1 cellular context compared by ENCODE assay signal in genomic region chr2:241782053-241782452, GRCh38. TPM values are rescaled to one million over a fixed set of nuclear protein-coding genes. Genes with fewer than 3 reads are reported as not detected.
"Had no signal": no experiment of that assay in that cellular context is flagged by ENCODE, and none has a peak within 500 bp of the region (broad histone marks: within the 10 kb centered on the region; RNA-seq: fewer than 3 reads in every experiment).

No MANE protein-coding gene starts in this region.

RNA-seq across cellular contexts. Expression of gene GAL3ST2, which starts 5.4 kb away (rescaled TPM):
- total RNA-seq: G401 had no signal

RNA-seq across cellular contexts. Expression of gene NEU4, which starts 26.9 kb away (rescaled TPM):
- total RNA-seq: G401 had no signal
